In genomic region chr17:28773736-28774135, GRCh38 we compare ENCODE assay signal across 12 cellular contexts.
"Had no signal": no experiment of that assay in that cellular context is flagged by ENCODE, and none has a peak within 500 bp of the region (broad histone marks: within the 10 kb centered on the region; RNA-seq: fewer than 3 reads in every experiment).

No MANE protein-coding gene starts in this region.

- H3K9me3 ChIP-seq: breast epithelium, colonic mucosa, tibial nerve had no signal

- H3K27ac Mint-ChIP-seq: activated CD8-positive, alpha-beta T cell treated with anti-CD3 and anti-CD28 coated beads, Interleukin-2, amount 10 ng/mL, durations not matched to agents 7 days and 5 days; activated naive CD4-positive, alpha-beta T cell treated with anti-CD3 and anti-CD28 coated beads, Interleukin-2, amount 10 ng/mL, durations not matched to agents 7 days and 5 days; nephron; T-helper 2 cell treated with Interferon-gamma antibody and Interleukin-4, amounts not matched to agents 5 μg/mL and 100 μg/mL, for 36 hours had no signal

- H3K4me1 Mint-ChIP-seq: nephron had no signal

- H3K27me3 ChIP-seq: breast epithelium, colonic mucosa, tibial nerve had no signal

- H3K4me3 Mint-ChIP-seq: activated CD8-positive, alpha-beta T cell treated with anti-CD3 and anti-CD28 coated beads, Interleukin-2, amount 10 ng/mL, durations not matched to agents 7 days and 5 days; activated naive CD4-positive, alpha-beta T cell treated with anti-CD3 and anti-CD28 coated beads, Interleukin-2, amount 10 ng/mL, durations not matched to agents 7 days and 5 days; nephron; T-helper 2 cell treated with Interferon-gamma antibody and Interleukin-4, amounts not matched to agents 5 μg/mL and 100 μg/mL, for 36 hours had no signal

- H3K36me3 ChIP-seq: breast epithelium, colonic mucosa had no signal

- DNase-seq: activated CD8-positive, alpha-beta memory T cell treated with anti-CD3 and anti-CD28 coated beads, Interleukin-2, amount 50 U/mL, for 48 hours; activated CD8-positive, alpha-beta T cell treated with anti-CD3 and anti-CD28 coated beads, Interleukin-2, amount 10 ng/mL, durations not matched to agents 7 days and 5 days; activated naive CD4-positive, alpha-beta T cell treated with anti-CD3 and anti-CD28 coated beads, Interleukin-2, amount 10 ng/mL, durations not matched to agents 7 days and 5 days; colonic mucosa; foreskin melanocyte; stimulated activated CD4-positive, alpha-beta T cell treated with anti-CD3 and anti-CD28 coated beads, Interleukin-2, amount 100 ng/mL, for 48 hours; stimulated activated CD8-positive, alpha-beta memory T cell treated with anti-CD3 and anti-CD28 coated beads, Interleukin-4, amount 100 ng/mL, for 48 hours had no signal

- ATAC-seq: activated CD4-positive, CD25-positive, alpha-beta regulatory T cell treated with anti-CD3 and anti-CD28 coated beads, Interleukin-2, amount 50 U/mL, for 24 hours; activated CD8-positive, alpha-beta T cell treated with anti-CD3 and anti-CD28 coated beads, Interleukin-2, amount 10 ng/mL, durations not matched to agents 7 days and 5 days had no signal

- H3K4me1 ChIP-seq: breast epithelium, colonic mucosa had no signal

- H3K27me3 Mint-ChIP-seq: activated naive CD4-positive, alpha-beta T cell treated with anti-CD3 and anti-CD28 coated beads, Interleukin-2, amount 10 ng/mL, durations not matched to agents 7 days and 5 days had no signal

- H3K27ac ChIP-seq: breast epithelium, colonic mucosa, tibial nerve had no signal

- H3K4me3 ChIP-seq: breast epithelium, colonic mucosa, tibial nerve had no signal
